ENCODE assay signal across 17 cellular contexts in genomic region chrX:25010784-25011588, GRCh38. TPM values are rescaled to one million over a fixed set of nuclear protein-coding genes. Genes with fewer than 3 reads are reported as not detected.
"Had no signal": no experiment of that assay in that cellular context is flagged by ENCODE, and none has a peak within 500 bp of the region (broad histone marks: within the 10 kb centered on the region; RNA-seq: fewer than 3 reads in every experiment).

No MANE protein-coding gene starts in this region.

- ATAC-seq: activated CD8-positive, alpha-beta memory T cell treated with anti-CD3 and anti-CD28 coated beads, Interleukin-2, amount 10 ng/mL, durations not matched to agents 7 days and 5 days; activated T-cell treated with anti-CD3 and anti-CD28 coated beads, Interleukin-2, amount 50 U/mL, for 4 hours; effector memory CD8-positive, alpha-beta T cell; naive thymus-derived CD4-positive, alpha-beta T cell; sciatic nerve; stimulated activated naive CD8-positive, alpha-beta T cell treated with anti-CD3 and anti-CD28 coated beads, Interleukin-15, Interleukin-2, amounts not matched to agents 100 U/mL and 50 U/mL, for 24 hours; upper lobe of right lung had no signal

- H3K36me3 Mint-ChIP-seq: naive thymus-derived CD4-positive, alpha-beta T cell had no signal

- H3K9me3 Mint-ChIP-seq: activated T-cell treated with anti-CD3 and anti-CD28 coated beads, Interleukin-2, amount 50 U/mL, for 4 hours; central memory CD8-positive, alpha-beta T cell; effector memory CD8-positive, alpha-beta T cell had no signal

- H3K36me3 ChIP-seq: suprapubic skin, upper lobe of right lung had no signal

- H3K4me3 ChIP-seq: lung, suprapubic skin, upper lobe of right lung had no signal

- H3K27ac Mint-ChIP-seq: activated CD8-positive, alpha-beta memory T cell treated with anti-CD3 and anti-CD28 coated beads, Interleukin-2, amount 10 ng/mL, durations not matched to agents 7 days and 5 days; effector memory CD8-positive, alpha-beta T cell had no signal

- DNase-seq: activated CD8-positive, alpha-beta memory T cell treated with anti-CD3 and anti-CD28 coated beads, Interleukin-2, amount 10 ng/mL, durations not matched to agents 7 days and 5 days; activated gamma-delta T cell treated with Interleukin-2 at 50 U/mL for 16 hours; activated T-cell treated with anti-CD3 and anti-CD28 coated beads, Interleukin-2, amount 50 U/mL, for 4 hours; cortex of kidney; effector memory CD8-positive, alpha-beta T cell; hippocampal formation; naive thymus-derived CD4-positive, alpha-beta T cell; nucleus accumbens; stimulated activated naive CD8-positive, alpha-beta T cell treated with anti-CD3 and anti-CD28 coated beads, Interleukin-15, Interleukin-2, amounts not matched to agents 100 U/mL and 50 U/mL, for 24 hours; T-helper 2 cell; upper lobe of right lung had no signal

- H3K27ac ChIP-seq: suprapubic skin, upper lobe of right lung had no signal

- H3K4me3 Mint-ChIP-seq: activated CD8-positive, alpha-beta memory T cell treated with anti-CD3 and anti-CD28 coated beads, Interleukin-2, amount 10 ng/mL, durations not matched to agents 7 days and 5 days; activated T-cell treated with anti-CD3 and anti-CD28 coated beads, Interleukin-2, amount 50 U/mL, for 4 hours; central memory CD8-positive, alpha-beta T cell had no signal

- H3K9me3 ChIP-seq: suprapubic skin, upper lobe of right lung had no signal

RNA-seq across cellular contexts. Expression of gene ARX, which starts 4.8 kb away (rescaled TPM):
- total RNA-seq: activated CD8-positive, alpha-beta memory T cell treated with anti-CD3 and anti-CD28 coated beads, Interleukin-2, amount 10 ng/mL, durations not matched to agents 7 days and 5 days; activated T-cell treated with anti-CD3 and anti-CD28 coated beads, Interleukin-2, amount 50 U/mL, for 4 hours; glomerular endothelial cell; naive thymus-derived CD4-positive, alpha-beta T cell; pulmonary artery endothelial cell; sciatic nerve; upper lobe of right lung had no signal
- polyA plus RNA-seq: naive thymus-derived CD4-positive, alpha-beta T cell had no signal
